32 cellular contexts compared by ENCODE assay signal in genomic region chr16:57966986-57967385, GRCh38. TPM values are rescaled to one million over a fixed set of nuclear protein-coding genes. Genes with fewer than 3 reads are reported as not detected.
"Had no signal": no experiment of that assay in that cellular context is flagged by ENCODE, and none has a peak within 500 bp of the region (broad histone marks: within the 10 kb centered on the region; RNA-seq: fewer than 3 reads in every experiment).

No MANE protein-coding gene starts in this region.

- H3K27ac ChIP-seq: left ventricle myocardium inferior, neural progenitor cell, ovary, right atrium auricular region, right lobe of liver, stomach, testis, thyroid gland, transverse colon, upper lobe of left lung, vagina had no signal

- H3K36me3 ChIP-seq: left ventricle myocardium inferior, neural progenitor cell, ovary, right atrium auricular region, right lobe of liver, stomach, thyroid gland, transverse colon, upper lobe of left lung, vagina had no signal

- H3K36me3 Mint-ChIP-seq: mesothelial cell of epicardium; naive B cell; natural killer cell; neural progenitor cell; stimulated activated naive B cell treated with anti-CD40 and anti-IgM and Interleukin-4, amounts not matched to agents 10 μg/mL and 1 μg/mL and 100 μg/mL, for 72 hours had no signal

- H3K4me1 ChIP-seq: left ventricle myocardium inferior, right atrium auricular region, right lobe of liver, testis, thyroid gland, transverse colon, upper lobe of left lung, vagina had no signal

- H3K4me3 ChIP-seq: left ventricle myocardium inferior, lung, neural progenitor cell, ovary, right atrium auricular region, right lobe of liver, smooth muscle cell, stomach, testis, thyroid gland, transverse colon, upper lobe of left lung, vagina had no signal

- H3K27ac Mint-ChIP-seq: mesothelial cell of epicardium; natural killer cell; nephron progenitor cell; neural progenitor cell; progenitor cell of endocrine pancreas; stimulated activated naive B cell treated with anti-CD40 and anti-IgM and Interleukin-4, amounts not matched to agents 10 μg/mL and 1 μg/mL and 100 μg/mL, for 72 hours had no signal

- H2AFZ ChIP-seq: neural progenitor cell had no signal

- H3K9ac ChIP-seq: neural progenitor cell had no signal

- H3K4me2 ChIP-seq: neural progenitor cell, smooth muscle cell had no signal

- H3K4me3 Mint-ChIP-seq: mesothelial cell of epicardium; naive B cell; natural killer cell; nephron progenitor cell; neural progenitor cell; stimulated activated naive B cell treated with anti-CD40 and anti-IgM and Interleukin-4, amounts not matched to agents 10 μg/mL and 1 μg/mL and 100 μg/mL, for 72 hours had no signal

- H3K9me3 Mint-ChIP-seq: mesothelial cell of epicardium; natural killer cell; nephron progenitor cell; neural progenitor cell; stimulated activated naive B cell treated with anti-CD40 and anti-IgM and Interleukin-4, amounts not matched to agents 10 μg/mL and 1 μg/mL and 100 μg/mL, for 72 hours had no signal

- H3K27me3 ChIP-seq: neural progenitor cell, ovary, right atrium auricular region, right lobe of liver, testis, thyroid gland, transverse colon, upper lobe of left lung, vagina had no signal

- DNase-seq: islet precursor cell; left ventricle myocardium inferior; mesendoderm; naive B cell; natural killer cell; nephron progenitor cell; ovary; stimulated activated CD4-positive, alpha-beta T cell treated with anti-CD3 and anti-CD28 coated beads, Interleukin-12 subunit alpha, Interleukin-12 subunit beta, amount 100 ng/mL, for 4 hours; stimulated activated CD4-positive, alpha-beta T cell treated with anti-CD3 and anti-CD28 coated beads, Interleukin-15, amount 100 ng/mL, for 24 hours; stimulated activated CD4-positive, alpha-beta T cell treated with anti-CD3 and anti-CD28 coated beads, Interleukin-2, amount 100 ng/mL, for 24 hours; stimulated activated CD4-positive, alpha-beta T cell treated with anti-CD3 and anti-CD28 coated beads, Interleukin-4, amount 100 ng/mL, for 1 hour; stimulated activated naive B cell treated with anti-CD40 and anti-IgM and Interleukin-4, amounts not matched to agents 10 μg/mL and 1 μg/mL and 100 μg/mL, for 72 hours; stimulated activated naive CD8-positive, alpha-beta T cell treated with anti-CD3 and anti-CD28 coated beads, Interleukin-15, Interleukin-2, amounts not matched to agents 100 U/mL and 50 U/mL, for 24 hours; stomach; testis; thyroid gland; transverse colon; upper lobe of left lung had no signal

- H3K4me1 Mint-ChIP-seq: mesothelial cell of epicardium; nephron progenitor cell; stimulated activated naive B cell treated with anti-CD40 and anti-IgM and Interleukin-4, amounts not matched to agents 10 μg/mL and 1 μg/mL and 100 μg/mL, for 72 hours had no signal

- H3K9me3 ChIP-seq: left ventricle myocardium inferior, ovary, right atrium auricular region, right lobe of liver, stomach, testis, thyroid gland, transverse colon, upper lobe of left lung, vagina had no signal

- ATAC-seq: natural killer cell; stimulated activated naive B cell treated with anti-CD40 and anti-IgM and Interleukin-4, amounts not matched to agents 10 μg/mL and 1 μg/mL and 100 μg/mL, for 72 hours; stimulated activated naive CD8-positive, alpha-beta T cell treated with anti-CD3 and anti-CD28 coated beads, Interleukin-15, Interleukin-2, amounts not matched to agents 100 U/mL and 50 U/mL, for 24 hours had no signal

RNA-seq across cellular contexts. Expression of gene CNGB1, which starts 3.9 kb away (rescaled TPM):
- total RNA-seq: kidney epithelial cell, left ventricle myocardium inferior, lower leg skin, mononuclear cell, natural killer cell, omental fat pad, progenitor cell of endocrine pancreas, right atrium auricular region, right lobe of liver, skeletal muscle tissue, smooth muscle cell, vagina had no signal
- polyA plus RNA-seq: ovary, smooth muscle cell, urinary bladder had no signal
